16 cellular contexts compared by ENCODE assay signal in genomic region chr2:176612736-176613135, GRCh38.
DNase-seq lines count a peak whose midpoint lies in the region; ATAC-seq, FAIRE-seq and TF ChIP-seq lines count a peak whose summit lies in the region.
"Had no signal": no experiment of that assay in that cellular context is flagged by ENCODE, and none has a peak within 500 bp of the region (broad histone marks: within the 10 kb centered on the region; RNA-seq: fewer than 3 reads in every experiment).

No MANE protein-coding gene starts in this region.

- H3K4me1 ChIP-seq in astrocyte (ENCODE audit: insufficient read depth, low read length), result peaks cover 4% of the 10 kb centered on the region
- H3K4me1 ChIP-seq in muscle layer of colon (ENCODE audit: insufficient read depth, low read length), result peaks cover 36% of the 10 kb centered on the region
- H3K4me1 ChIP-seq: uterus had no signal

- H3K4me3 Mint-ChIP-seq in astrocyte (ENCODE audit: unreplicated experiment), result no peak overlapping the region
- H3K4me3 Mint-ChIP-seq: H9 had no signal

- H3K36me3 Mint-ChIP-seq in astrocyte (ENCODE audit: low read depth, unreplicated experiment), result no peaks in the 10 kb centered on the region

- DNase-seq in DMS79 treated with DMSO at 0.1 percent for 48 hours (lab: John Stamatoyannopoulos, UW) (peak; percentile 56), HTR-8/SVneo (ENCODE audit: insufficient read length, low spot score) (peak; percentile 33), astrocyte (ENCODE audit: low read depth) (peak; percentile 60), SIG-M5 (lab: John Stamatoyannopoulos, UW) (no peak), omental fat pad (ENCODE audit: low spot score) (no peak)
- DNase-seq: H9; NCI-H1694; NCI-H524; RPMI8226; stimulated activated naive CD8-positive, alpha-beta T cell treated with anti-CD3 and anti-CD28 coated beads, Interleukin-15, Interleukin-2, amounts not matched to agents 100 U/mL and 50 U/mL, for 24 hours had no signal

- H3K27me3 ChIP-seq in astrocyte (ENCODE audit: insufficient read depth, low read length) (no peaks in the 10 kb centered on the region), muscle layer of colon (ENCODE audit: control insufficient read depth in 1 of 2, insufficient read depth in 2 of 2, low read length in 2 of 2) (no peaks in the 10 kb centered on the region)
- H3K27me3 ChIP-seq: uterus had no signal

- H3K27me3 Mint-ChIP-seq in astrocyte (ENCODE audit: low read depth, unreplicated experiment), result peaks cover 6% of the 10 kb centered on the region

- H3K36me3 ChIP-seq in astrocyte (ENCODE audit: insufficient read depth, low read length), result no peaks in the 10 kb centered on the region
- no peaks in the 10 kb centered on the region for H3K36me3 ChIP-seq in muscle layer of colon (ENCODE audit: insufficient read depth, low read length)
- H3K36me3 ChIP-seq: uterus had no signal

- H3K4me3 ChIP-seq in astrocyte (ENCODE audit: insufficient read depth, low read depth, low read length) (no peak overlapping the region), muscle layer of colon (ENCODE audit: low read depth in 1 of 2, low read length in 2 of 2) (peak overlapping the region in 1 of 2 donors; percentile 21)
- H3K4me3 ChIP-seq: mucosa of descending colon, uterus had no signal

- peak overlapping the region; percentile 62 for H3K27ac Mint-ChIP-seq in astrocyte (ENCODE audit: unreplicated experiment)
- H3K27ac Mint-ChIP-seq: H9 had no signal

- H4K20me1 ChIP-seq in astrocyte (ENCODE audit: insufficient read depth, low read length), result no peaks in the 10 kb centered on the region

- no peaks in the 10 kb centered on the region for H3K9me3 ChIP-seq in astrocyte (ENCODE audit: insufficient read depth, low read depth, low read length)
- no peaks in the 10 kb centered on the region for H3K9me3 ChIP-seq in muscle layer of colon (ENCODE audit: low read length)
- H3K9me3 ChIP-seq: mucosa of descending colon, uterus had no signal

- H3K4me2 ChIP-seq in astrocyte (ENCODE audit: low read length), result peak overlapping the region; percentile 22

- FAIRE-seq in HTR-8/SVneo (lab: Jason Lieb, UNC), result peak; percentile 42
- peak; percentile 74 for FAIRE-seq in astrocyte (lab: Jason Lieb, UNC)

- H3K27ac ChIP-seq in astrocyte (ENCODE audit: low read depth, low read length) (no peak overlapping the region), muscle layer of colon (ENCODE audit: low read depth, low read length) (peak overlapping the region; percentile 27)
- H3K27ac ChIP-seq: C4-2B had no signal

- H3K9ac ChIP-seq in astrocyte (ENCODE audit: low read length) (no peak overlapping the region), muscle layer of colon (ENCODE audit: low read length) (no peak overlapping the region)

- peaks cover 9% of the 10 kb centered on the region for H3K4me1 Mint-ChIP-seq in astrocyte (ENCODE audit: low read depth, unreplicated experiment)
- H3K4me1 Mint-ChIP-seq: H9 had no signal

- no peaks in the 10 kb centered on the region for H3K79me2 ChIP-seq in astrocyte (ENCODE audit: insufficient read depth, low read length)

- TF ChIP-seq CTCF in astrocyte (IDR thresholded peaks at IDR 0.05; ENCODE audit: insufficient read depth, low read depth, low read length), result no peak
- TF ChIP-seq CTCF in omental fat pad (IDR thresholded peaks at IDR 0.05), result no peak

- no peaks in the 10 kb centered on the region for H3K9me3 Mint-ChIP-seq in astrocyte (ENCODE audit: unreplicated experiment)
- H3K9me3 Mint-ChIP-seq: H9 had no signal

- ATAC-seq in HG02678 (IDR thresholded peaks at IDR 0.05; ENCODE audit: unreplicated experiment), result no peak
- no peak for ATAC-seq in omental fat pad (ENCODE audit: low FRiP score)
- no peak for ATAC-seq in HG02973 (IDR thresholded peaks at IDR 0.05; ENCODE audit: unreplicated experiment)
- ATAC-seq: mucosa of descending colon; stimulated activated naive CD8-positive, alpha-beta T cell treated with anti-CD3 and anti-CD28 coated beads, Interleukin-15, Interleukin-2, amounts not matched to agents 100 U/mL and 50 U/mL, for 24 hours had no signal

- no peak overlapping the region for H2AFZ ChIP-seq in astrocyte (ENCODE audit: low read depth, low read length)

Comparison
In these comparisons a context has a peak if more than half of its experiments do, and no peak if none do; other contexts are left out.
1. DNase-seq: peak in DMS79 treated with DMSO at 0.1 percent for 48 hours (single experiment), HTR-8/SVneo (single experiment) and astrocyte (single experiment); none in SIG-M5 (single experiment) and omental fat pad (single experiment).